ENCODE assay signal across 8 cellular contexts in genomic region chrX:153946910-153947769, GRCh38. TPM values are rescaled to one million over a fixed set of nuclear protein-coding genes. Genes with fewer than 3 reads are reported as not detected.
DNase-seq lines count a peak whose midpoint lies in the region; ATAC-seq and TF ChIP-seq lines count a peak whose summit lies in the region.

No MANE protein-coding gene starts in this region.

- DNase-seq in GM12864 (ENCODE audit: low read depth) (no peak), NCI-H187 treated with DMSO at 0.1 percent for 48 hours (lab: John Stamatoyannopoulos, UW) (peak; percentile 48), left ventricle myocardium superior (peak; percentile 78), gastrocnemius medialis (peak; percentile 30 to 51)
- DNase-seq in T-helper 2 cell treated with Interferon-gamma antibody and Interleukin-4, amounts not matched to agents 5 μg/mL and 100 μg/mL, for 36 hours (ENCODE audit: low spot score) = peak; percentile 74

- intact Hi-C loops in left ventricle myocardium superior (cut with micrococcal nuclease) = no loop called here
- intact Hi-C loops in gastrocnemius medialis (cut with DNase I; ENCODE audit: low total_unique reads) = no loop called here

- H3K27ac Mint-ChIP-seq in T-helper 2 cell treated with Interferon-gamma antibody and Interleukin-4, amounts not matched to agents 5 μg/mL and 100 μg/mL, for 36 hours = peak overlapping the region; percentile 86

- H3K9me3 Mint-ChIP-seq in T-helper 2 cell treated with Interferon-gamma antibody and Interleukin-4, amounts not matched to agents 5 μg/mL and 100 μg/mL, for 36 hours = no peaks in the 10 kb centered on the region

- H3K4me3 ChIP-seq in GM12864 (ENCODE audit: low read depth, low read length) = no peak overlapping the region
- no peak overlapping the region for H3K4me3 ChIP-seq in gastrocnemius medialis

- H3K27ac ChIP-seq in angular gyrus (ENCODE audit: low read depth, low read length) (peak overlapping the region; percentile 66), gastrocnemius medialis (peak overlapping the region; percentile 8 to 58 (median 38))

- H3K4me1 Mint-ChIP-seq in T-helper 2 cell treated with Interferon-gamma antibody and Interleukin-4, amounts not matched to agents 5 μg/mL and 100 μg/mL, for 36 hours (ENCODE audit: low read depth) = peaks cover 10% of the 10 kb centered on the region

- peaks cover 0 to 38% of the 10 kb centered on the region in 2 donors for H3K36me3 ChIP-seq in gastrocnemius medialis

- no peak for TF ChIP-seq POLR2A in gastrocnemius medialis (IDR thresholded peaks at IDR 0.05)

- peak; percentile 70 for ATAC-seq in HG02852 (IDR thresholded peaks at IDR 0.05; ENCODE audit: unreplicated experiment)
- ATAC-seq in left ventricle myocardium superior = peak; percentile 77
- peak; percentile 74 to 76 for ATAC-seq in gastrocnemius medialis
- ATAC-seq in HG03469 (IDR thresholded peaks at IDR 0.05; ENCODE audit: unreplicated experiment) = no peak

- TF ChIP-seq CTCF in GM12864 (IDR thresholded peaks at IDR 0.05; ENCODE audit: low read depth, low read length, missing control alignments) (peak; percentile 88), gastrocnemius medialis (IDR thresholded peaks at IDR 0.05 in 4 of 5, conservative IDR thresholded peaks at IDR 0.05 in 1 of 5) (peak in 4 of 5 experiments; percentile 58 to 82 (median 66))

- no peak overlapping the region for H3K4me3 Mint-ChIP-seq in T-helper 2 cell treated with Interferon-gamma antibody and Interleukin-4, amounts not matched to agents 5 μg/mL and 100 μg/mL, for 36 hours

- no peaks in the 10 kb centered on the region for H3K27me3 Mint-ChIP-seq in T-helper 2 cell treated with Interferon-gamma antibody and Interleukin-4, amounts not matched to agents 5 μg/mL and 100 μg/mL, for 36 hours (ENCODE audit: low read depth)

- no peaks in the 10 kb centered on the region for H3K4me1 ChIP-seq in gastrocnemius medialis

- no peaks in the 10 kb centered on the region for H3K9me3 ChIP-seq in gastrocnemius medialis

- no peaks in the 10 kb centered on the region for H3K27me3 ChIP-seq in gastrocnemius medialis

- in situ Hi-C loops in gastrocnemius medialis (cut with MboI; ENCODE audit: low sequenced_read_pairs in 4 of 4) = loop anchor here in 1 of 4 donors (25.0 kb wide), 1 partner anchor 160 kb away; the partner anchor contains the start of genes IDH3G, SRPK3 and SSR4

- peaks cover 23% of the 10 kb centered on the region for H3K36me3 Mint-ChIP-seq in T-helper 2 cell treated with Interferon-gamma antibody and Interleukin-4, amounts not matched to agents 5 μg/mL and 100 μg/mL, for 36 hours (ENCODE audit: low read depth)

RNA-seq across cellular contexts. Expression of gene RENBP, which starts 2.7 kb away (rescaled TPM):
- total RNA-seq in left ventricle myocardium superior = 8.9 TPM
- 1 to 10 TPM; 1.8 to 2.6 (median 2.0) TPM for total RNA-seq in gastrocnemius medialis

RNA-seq across cellular contexts. Expression of gene NAA10, which starts 12.3 kb away (rescaled TPM):
- total RNA-seq in left ventricle myocardium superior (72.2 TPM), gastrocnemius medialis (100 to 1,000 TPM in 2 of 4 donors, 10 to 100 TPM in 2; 76.3 to 175 (median 111) TPM)

RNA-seq across cellular contexts. Expression of gene ARHGAP4, which starts 21.1 kb away (rescaled TPM):
- total RNA-seq in left ventricle myocardium superior (10.0 TPM), gastrocnemius medialis (10 to 100 TPM in 1 of 4 donors, 1 to 10 TPM in 3; 2.6 to 10.7 (median 4.4) TPM)

RNA-seq across cellular contexts. Expression of gene HCFC1, which starts 24.5 kb away (rescaled TPM):
- total RNA-seq in left ventricle myocardium superior (27.0 TPM), gastrocnemius medialis (10 to 100 TPM; 15.9 to 56.4 (median 51.8) TPM)

RNA-seq across cellular contexts. Expression of gene TMEM187, which starts 25.4 kb away (rescaled TPM):
- total RNA-seq in left ventricle myocardium superior (6.0 TPM), gastrocnemius medialis (1 to 10 TPM; 1.3 to 8.6 (median 3.8) TPM)
